ENCODE assay signal across 13 cellular contexts in the genomic region with DNA sequence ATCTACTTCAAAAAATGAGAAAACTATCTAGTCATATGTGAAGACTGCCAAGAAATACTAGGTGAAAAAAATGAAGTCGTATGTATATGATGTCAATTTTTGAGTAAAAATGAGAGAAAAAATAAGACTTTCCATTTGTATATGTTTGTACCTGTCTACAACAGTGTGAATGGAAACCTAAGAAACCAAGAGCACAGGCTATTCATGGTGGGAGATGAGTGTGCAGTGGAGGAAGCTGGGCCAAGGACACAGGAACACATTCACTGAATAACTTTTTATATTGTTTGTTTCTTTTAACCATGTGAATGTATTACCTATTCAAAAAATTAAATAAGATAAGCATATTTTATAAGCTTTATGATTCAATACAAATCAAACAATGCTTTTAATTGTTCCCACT.
DNase-seq lines count a peak whose midpoint lies in the region; ATAC-seq and TF ChIP-seq lines count a peak whose summit lies in the region.
"Had no signal": no experiment of that assay in that cellular context is flagged by ENCODE, and none has a peak within 500 bp of the region (broad histone marks: within the 10 kb centered on the region; RNA-seq: fewer than 3 reads in every experiment).

No MANE protein-coding gene starts in this region.

- POLR2A ChIA-PET in PC-3 (lab: Charles Lee; ENCODE audit: unreplicated experiment): no interaction called here

- no peak overlapping the region for H3K9ac ChIP-seq in PC-3 (ENCODE audit: low read length)

- H3K27ac Mint-ChIP-seq in activated T-cell treated with anti-CD3 and anti-CD28 coated beads, Interleukin-2, amount 50 U/mL, for 72 hours: no peak overlapping the region
- H3K27ac Mint-ChIP-seq in stimulated activated naive CD8-positive, alpha-beta T cell treated with anti-CD3 and anti-CD28 coated beads, Interleukin-15, Interleukin-2, amounts not matched to agents 100 ng/mL and 50 ng/mL, for 24 hours: peak overlapping the region; percentile 57
- H3K27ac Mint-ChIP-seq: B cell; CD4-positive, alpha-beta memory T cell; GM23338 had no signal

- no TSS peak for BruUV-seq in PC-3 (replicated peaks; lab: Mats Ljungman, UMichigan)

- in situ Hi-C loops in brain microvascular endothelial cell (cut with HindIII; ENCODE audit: low pct_ligation_motif_present, low sequenced_read_pairs): no loop called here

- DNase-seq in activated T-cell treated with anti-CD3 and anti-CD28 coated beads, Interleukin-2, amount 50 U/mL, for 72 hours: peak in 1 of 2 donors; percentile 7
- DNase-seq in activated T-cell treated with anti-CD3 and anti-CD28 coated beads, Interleukin-2, amount 50 U/mL, for 4 hours: no peak
- DNase-seq in PC-3 (no peak), brain microvascular endothelial cell (no peak), ecto neural progenitor cell (ENCODE audit: low spot score) (no peak)
- DNase-seq: C1 segment of cervical spinal cord; CD4-positive, alpha-beta memory T cell; DMS79; H7 had no signal

- no peak overlapping the region for H3K4me3 ChIP-seq in PC-3 (ENCODE audit: low read length)
- H3K4me3 ChIP-seq in brain microvascular endothelial cell (ENCODE audit: low read depth, low read length): no peak overlapping the region
- H3K4me3 ChIP-seq: GM23338 had no signal

- H3K36me3 Mint-ChIP-seq in activated T-cell treated with anti-CD3 and anti-CD28 coated beads, Interleukin-2, amount 50 U/mL, for 72 hours (ENCODE audit: insufficient read depth in 2 of 2): no peaks in the 10 kb centered on the region
- peaks cover 30% of the 10 kb centered on the region for H3K36me3 Mint-ChIP-seq in activated T-cell treated with anti-CD3 and anti-CD28 coated beads, Interleukin-2, amount 50 U/mL, for 4 hours (ENCODE audit: insufficient read depth)
- H3K36me3 Mint-ChIP-seq in stimulated activated naive CD8-positive, alpha-beta T cell treated with anti-CD3 and anti-CD28 coated beads, Interleukin-15, Interleukin-2, amounts not matched to agents 100 ng/mL and 50 ng/mL, for 24 hours (ENCODE audit: low read depth): peaks cover 39% of the 10 kb centered on the region

- no peak overlapping the region for H3K4me3 Mint-ChIP-seq in activated T-cell treated with anti-CD3 and anti-CD28 coated beads, Interleukin-2, amount 50 U/mL, for 72 hours
- no peak overlapping the region for H3K4me3 Mint-ChIP-seq in activated T-cell treated with anti-CD3 and anti-CD28 coated beads, Interleukin-2, amount 50 U/mL, for 4 hours
- no peak overlapping the region for H3K4me3 Mint-ChIP-seq in stimulated activated naive CD8-positive, alpha-beta T cell treated with anti-CD3 and anti-CD28 coated beads, Interleukin-15, Interleukin-2, amounts not matched to agents 100 ng/mL and 50 ng/mL, for 24 hours
- H3K4me3 Mint-ChIP-seq: B cell; CD4-positive, alpha-beta memory T cell; GM23338 had no signal

- H3K27ac ChIP-seq in PC-3 (ENCODE audit: low read length) (no peak overlapping the region), VCaP (peak overlapping the region; percentile 12; the same call in 1 of the 2 replicates), brain microvascular endothelial cell (no peak overlapping the region)

- no peaks in the 10 kb centered on the region for H3K27me3 ChIP-seq in PC-3 (ENCODE audit: low read length)
- H3K27me3 ChIP-seq in brain microvascular endothelial cell (replicated peaks): no peaks in the 10 kb centered on the region

- no peaks in the 10 kb centered on the region for H3K79me2 ChIP-seq in PC-3 (ENCODE audit: low read length)

- H3F3A ChIP-seq in PC-3 (ENCODE audit: low read length, unreplicated experiment): no peaks in the 10 kb centered on the region

- no peaks in the 10 kb centered on the region for H3K9me3 Mint-ChIP-seq in activated T-cell treated with anti-CD3 and anti-CD28 coated beads, Interleukin-2, amount 50 U/mL, for 72 hours
- H3K9me3 Mint-ChIP-seq in activated T-cell treated with anti-CD3 and anti-CD28 coated beads, Interleukin-2, amount 50 U/mL, for 4 hours: no peaks in the 10 kb centered on the region
- H3K9me3 Mint-ChIP-seq in stimulated activated naive CD8-positive, alpha-beta T cell treated with anti-CD3 and anti-CD28 coated beads, Interleukin-15, Interleukin-2, amounts not matched to agents 100 ng/mL and 50 ng/mL, for 24 hours: no peaks in the 10 kb centered on the region
- H3K9me3 Mint-ChIP-seq: GM23338 had no signal

- no peak overlapping the region for H2AFZ ChIP-seq in PC-3 (ENCODE audit: low read length)
- H2AFZ ChIP-seq: GM23338 had no signal

- no peak for TF ChIP-seq CTCF in PC-3 (conservative IDR thresholded peaks at IDR 0.05; ENCODE audit: low read depth, low read length)
- no peak for TF ChIP-seq CTCF in VCaP (conservative IDR thresholded peaks at IDR 0.05)
- no peak for TF ChIP-seq CTCF in brain microvascular endothelial cell (IDR thresholded peaks at IDR 0.05; ENCODE audit: low read depth, low read length, missing control alignments)

- peak; percentile 94 to 98 for ATAC-seq in activated T-cell treated with anti-CD3 and anti-CD28 coated beads, Interleukin-2, amount 50 U/mL, for 72 hours (replicated peaks in 1 of 2)
- ATAC-seq in activated T-cell treated with anti-CD3 and anti-CD28 coated beads, Interleukin-2, amount 50 U/mL, for 4 hours: no peak
- peak; percentile 75 for ATAC-seq in PC-3
- ATAC-seq: GM23338 had no signal

- H3K4me1 Mint-ChIP-seq in activated T-cell treated with anti-CD3 and anti-CD28 coated beads, Interleukin-2, amount 50 U/mL, for 72 hours (ENCODE audit: low read depth): peaks cover 11% of the 10 kb centered on the region
- no peaks in the 10 kb centered on the region for H3K4me1 Mint-ChIP-seq in activated T-cell treated with anti-CD3 and anti-CD28 coated beads, Interleukin-2, amount 50 U/mL, for 4 hours (ENCODE audit: low read depth)
- H3K4me1 Mint-ChIP-seq in stimulated activated naive CD8-positive, alpha-beta T cell treated with anti-CD3 and anti-CD28 coated beads, Interleukin-15, Interleukin-2, amounts not matched to agents 100 ng/mL and 50 ng/mL, for 24 hours (ENCODE audit: low read depth): peaks cover 4% of the 10 kb centered on the region
- H3K4me1 Mint-ChIP-seq: B cell; CD4-positive, alpha-beta memory T cell; GM23338 had no signal

- H3K36me3 ChIP-seq in PC-3 (ENCODE audit: low read depth, low read length) (no peaks in the 10 kb centered on the region), brain microvascular endothelial cell (replicated peaks) (no peaks in the 10 kb centered on the region)

- H4K20me1 ChIP-seq in PC-3 (ENCODE audit: low read length): no peaks in the 10 kb centered on the region

- no peaks in the 10 kb centered on the region for H3K27me3 Mint-ChIP-seq in activated T-cell treated with anti-CD3 and anti-CD28 coated beads, Interleukin-2, amount 50 U/mL, for 72 hours (ENCODE audit: low read depth)
- H3K27me3 Mint-ChIP-seq in activated T-cell treated with anti-CD3 and anti-CD28 coated beads, Interleukin-2, amount 50 U/mL, for 4 hours (ENCODE audit: low read depth): no peaks in the 10 kb centered on the region
- H3K27me3 Mint-ChIP-seq in stimulated activated naive CD8-positive, alpha-beta T cell treated with anti-CD3 and anti-CD28 coated beads, Interleukin-15, Interleukin-2, amounts not matched to agents 100 ng/mL and 50 ng/mL, for 24 hours: no peaks in the 10 kb centered on the region
- H3K27me3 Mint-ChIP-seq: B cell; CD4-positive, alpha-beta memory T cell had no signal

- CTCF ChIA-PET in PC-3 (lab: Charles Lee): no interaction called here

- H3K9me3 ChIP-seq in PC-3 (ENCODE audit: low read length): no peaks in the 10 kb centered on the region

- H3K4me2 ChIP-seq in PC-3 (ENCODE audit: low read length): no peak overlapping the region
- H3K4me2 ChIP-seq: GM23338 had no signal

- H3K9me2 ChIP-seq in PC-3 (replicated peaks; ENCODE audit: low read length): no peaks in the 10 kb centered on the region

- no peaks in the 10 kb centered on the region for H3K4me1 ChIP-seq in PC-3 (ENCODE audit: insufficient read depth, low read length)

- intact Hi-C loops in PC-3 (cut with micrococcal nuclease): loop anchor here (2.0 kb wide), 1 partner anchor 34 kb away; no protein-coding TSS in a partner anchor

Comparison
In these comparisons a context has a peak if more than half of its experiments do, and no peak if none do; other contexts are left out.
1. ATAC-seq: peak in activated T-cell treated with anti-CD3 and anti-CD28 coated beads, Interleukin-2, amount 50 U/mL, for 72 hours (2 of 2) and PC-3 (single experiment); none in activated T-cell treated with anti-CD3 and anti-CD28 coated beads, Interleukin-2, amount 50 U/mL, for 4 hours (0 of 2).